Comparison of ENCODE assay signal across 28 cellular contexts in the genomic region with DNA sequence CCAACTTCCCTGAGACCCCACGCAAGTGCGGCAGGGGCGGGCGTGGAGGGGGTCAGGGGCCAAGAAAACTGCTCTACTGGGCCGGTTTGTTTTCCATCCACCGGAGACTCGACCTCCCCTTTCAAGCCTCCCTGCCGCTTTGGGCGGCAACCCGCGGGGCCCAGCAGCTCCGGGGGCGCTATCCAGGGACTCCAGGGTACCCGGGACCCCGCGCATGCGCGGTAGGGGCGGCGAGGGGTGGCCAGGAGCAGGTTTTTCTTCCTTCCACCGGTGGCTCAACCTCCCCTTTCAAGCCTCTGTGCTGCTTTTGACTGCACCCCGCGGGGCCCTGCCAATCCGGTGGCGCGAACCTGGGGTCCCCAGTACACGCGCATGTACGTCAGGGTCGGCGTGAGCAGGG.
A peak's percentile ranks its signal among the peaks of the same experiment; 100 is the strongest.
DNase-seq lines count a peak whose midpoint lies in the region; ATAC-seq, FAIRE-seq and TF ChIP-seq lines count a peak whose summit lies in the region.
"Had no signal": no experiment of that assay in that cellular context is flagged by ENCODE, and none has a peak within 500 bp of the region (broad histone marks: within the 10 kb centered on the region; RNA-seq: fewer than 3 reads in every experiment).

No MANE protein-coding gene starts in this region.

- no peak for TF ChIP-seq POLR2A in A549 (IDR thresholded peaks at IDR 0.05; ENCODE audit: low read length)

- H3K4me3 ChIP-seq in A549 (peak overlapping the region; percentile 64), LNCaP clone FGC (ENCODE audit: low read depth, low read length) (peak overlapping the region; percentile 57), PC-9 (no peak overlapping the region; the same call in 1 of the 2 replicates)
- H3K4me3 ChIP-seq: breast epithelium, left lung had no signal

- H3K9me3 ChIP-seq in A549 (no peaks in the 10 kb centered on the region), PC-9 (ENCODE audit: insufficient read depth, low read depth) (no peaks in the 10 kb centered on the region)

- H3K4me1 ChIP-seq in A549: peaks cover 42% of the 10 kb centered on the region; the same call in 2 of the 3 replicates
- H3K4me1 ChIP-seq in PC-9 (replicated peaks; ENCODE audit: insufficient read depth): no peaks in the 10 kb centered on the region
- H3K4me1 ChIP-seq: breast epithelium, left lung had no signal

- no peak overlapping the region for H2AFZ ChIP-seq in PC-9

- TF ChIP-seq EP300 in A549 (IDR thresholded peaks at IDR 0.05): no peak

- no peak for FAIRE-seq in A549 (lab: Jason Lieb, UNC)
- FAIRE-seq: colon, D721Med, islet of Langerhans had no signal

- H4K20me1 ChIP-seq in PC-9 (ENCODE audit: insufficient read depth): no peaks in the 10 kb centered on the region

- no peak for TF ChIP-seq RAD21 in A549 (conservative IDR thresholded peaks at IDR 0.05 in 1 of 2, IDR thresholded peaks at IDR 0.05 in 1 of 2)

- no peak for TF ChIP-seq CTCF in A549 (IDR thresholded peaks at IDR 0.05)
- TF ChIP-seq CTCF in C4-2B (conservative IDR thresholded peaks at IDR 0.05): no peak
- TF ChIP-seq CTCF in LNCaP clone FGC (IDR thresholded peaks at IDR 0.05; ENCODE audit: control insufficient read depth, extremely low read depth, insufficient read depth): no peak
- no peak for TF ChIP-seq CTCF in PC-9 (conservative IDR thresholded peaks at IDR 0.05)

- no peaks in the 10 kb centered on the region for H3F3A ChIP-seq in PC-9 (ENCODE audit: insufficient read depth, low read depth)

- ATAC-seq in A549: no peak
- ATAC-seq: left lung; sciatic nerve; stimulated activated effector memory CD8-positive, alpha-beta T cell treated with anti-CD3 and anti-CD28 coated beads, Interleukin-12 subunit alpha, Interleukin-12 subunit beta, amount 100 ng/mL, for 72 hours had no signal

- 9% methylated on average over 27 of the region's 31 CpGs for WGBS in A549 (ENCODE audit: missing lambda C conversion rate)

- DNase-seq in A549 (ENCODE audit: low read depth in 1 of 2, low spot score in 1 of 2) (no peak), LNCaP clone FGC (ENCODE audit: low read depth) (no peak), PC-9 (no peak), hypothalamus (lab: John Stamatoyannopoulos, UW) (no peak), NCI-H1048 (lab: John Stamatoyannopoulos, UW) (no peak), SK-N-DZ (ENCODE audit: low spot score) (no peak)
- DNase-seq: activated CD4-positive, alpha-beta memory T cell treated with anti-CD3 and anti-CD28 coated beads for 36 hours; activated CD4-positive, CD25-positive, alpha-beta regulatory T cell treated with anti-CD3 and anti-CD28 coated beads, Interleukin-2, amount 50 U/mL, for 72 hours; activated CD8-positive, alpha-beta memory T cell treated with anti-CD3 and anti-CD28 coated beads, Interleukin-2, amount 50 U/mL, for 4 hours; activated naive CD4-positive, alpha-beta T cell treated with anti-CD3 and anti-CD28 coated beads, Interleukin-2, amount 10 ng/mL, durations not matched to agents 7 days and 5 days; amniotic stem cell; effector CD4-positive, alpha-beta T cell; left lung; mesendoderm; NCI-H146; NCI-H774; SIG-M5; stimulated activated CD4-positive, alpha-beta T cell treated with anti-CD3 and anti-CD28 coated beads, Interleukin-12 subunit alpha, Interleukin-12 subunit beta, amount 100 ng/mL, for 4 hours; stimulated activated CD4-positive, alpha-beta T cell treated with anti-CD3 and anti-CD28 coated beads, Interleukin-4, amount 100 ng/mL, for 24 hours; T-helper 1 cell; trophoblast cell had no signal

- intact Hi-C loops in PC-9 (cut with micrococcal nuclease; ENCODE audit: unreplicated experiment): no loop called here

- H3K36me3 ChIP-seq in PC-9 (ENCODE audit: low read depth): no peaks in the 10 kb centered on the region
- H3K36me3 ChIP-seq: breast epithelium, left lung had no signal

- no peaks in the 10 kb centered on the region for H3K9me2 ChIP-seq in PC-9 (ENCODE audit: insufficient read depth)

- no TSS peak for BruUV-seq in PC-9 (replicated peaks; lab: Mats Ljungman, UMichigan)

- peaks cover 79% of the 10 kb centered on the region for H3K27me3 ChIP-seq in PC-9 (ENCODE audit: insufficient read depth, low read depth)
- H3K27me3 ChIP-seq: left lung had no signal

- H3K4me2 ChIP-seq in A549: peak overlapping the region; percentile 93
- H3K4me2 ChIP-seq in PC-9: peak overlapping the region; percentile 49; the same call in 1 of the 2 replicates

- no peaks in the 10 kb centered on the region for H3K79me2 ChIP-seq in PC-9 (ENCODE audit: low read depth)

- CTCF ChIA-PET in A549 (lab: Yijun Ruan, JAX) (no interaction called here), PC-9 (lab: Charles Lee) (no interaction called here)

- H3K27ac ChIP-seq in A549 (peak overlapping the region; percentile 80 to 92), C4-2B (peak overlapping the region; percentile 60), PC-9 (no peak overlapping the region)
- H3K27ac ChIP-seq: breast epithelium, left lung had no signal

- POLR2A ChIA-PET in A549 (lab: Yijun Ruan, JAX): no interaction called here
- POLR2A ChIA-PET in PC-9 (lab: Charles Lee; ENCODE audit: unreplicated experiment): no interaction called here

TF ChIP-seq in A549, 52 proteins besides CTCF, POLR2A, EP300 and RAD21:
- TF ChIP-seq ESRRA (IDR thresholded peaks at IDR 0.05; ENCODE audit: borderline replicate concordance, low read length) (no peak), TP53 (CRISPR knock-in tag; IDR thresholded peaks at IDR 0.05) (no peak), NR3C1 (IDR thresholded peaks at IDR 0.05) (no peak), POLR2AphosphoS2 (conservative IDR thresholded peaks at IDR 0.05; ENCODE audit: low read length) (no peak), ZSCAN20 (CRISPR knock-in tag; IDR thresholded peaks at IDR 0.05) (no peak), SREBF2 (IDR thresholded peaks at IDR 0.05) (no peak), JUN (IDR thresholded peaks at IDR 0.05) (no peak), RFX5 (IDR thresholded peaks at IDR 0.05) (no peak), CBX2 (IDR thresholded peaks at IDR 0.05; ENCODE audit: borderline replicate concordance, low read depth) (no peak), TFCP2L1 (CRISPR knock-in tag; IDR thresholded peaks at IDR 0.05) (no peak), HDAC2 (IDR thresholded peaks at IDR 0.05) (no peak), CHD4 (IDR thresholded peaks at IDR 0.05; ENCODE audit: borderline replicate concordance) (no peak), NPAS2 (CRISPR knock-in tag; IDR thresholded peaks at IDR 0.05; ENCODE audit: borderline replicate concordance) (no peak), MYC (IDR thresholded peaks at IDR 0.05; ENCODE audit: borderline replicate concordance, low read length) (no peak), FOXS1 (CRISPR knock-in tag; IDR thresholded peaks at IDR 0.05) (no peak), CEBPB (IDR thresholded peaks at IDR 0.05) (no peak)
- TF ChIP-seq, protein P1, sequence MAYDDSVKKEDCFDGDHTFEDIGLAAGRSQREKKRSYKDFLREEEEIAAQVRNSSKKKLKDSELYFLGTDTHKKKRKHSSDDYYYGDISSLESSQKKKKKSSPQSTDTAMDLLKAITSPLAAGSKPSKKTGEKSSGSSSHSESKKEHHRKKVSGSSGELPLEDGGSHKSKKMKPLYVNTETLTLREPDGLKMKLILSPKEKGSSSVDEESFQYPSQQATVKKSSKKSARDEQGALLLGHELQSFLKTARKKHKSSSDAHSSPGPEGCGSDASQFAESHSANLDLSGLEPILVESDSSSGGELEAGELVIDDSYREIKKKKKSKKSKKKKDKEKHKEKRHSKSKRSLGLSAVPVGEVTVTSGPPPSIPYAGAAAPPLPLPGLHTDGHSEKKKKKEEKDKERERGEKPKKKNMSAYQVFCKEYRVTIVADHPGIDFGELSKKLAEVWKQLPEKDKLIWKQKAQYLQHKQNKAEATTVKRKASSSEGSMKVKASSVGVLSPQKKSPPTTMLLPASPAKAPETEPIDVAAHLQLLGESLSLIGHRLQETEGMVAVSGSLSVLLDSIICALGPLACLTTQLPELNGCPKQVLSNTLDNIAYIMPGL (CRISPR knock-in tag; IDR thresholded peaks at IDR 0.05; ENCODE audit: borderline replicate concordance): no peak
- TF ChIP-seq, protein P2, sequence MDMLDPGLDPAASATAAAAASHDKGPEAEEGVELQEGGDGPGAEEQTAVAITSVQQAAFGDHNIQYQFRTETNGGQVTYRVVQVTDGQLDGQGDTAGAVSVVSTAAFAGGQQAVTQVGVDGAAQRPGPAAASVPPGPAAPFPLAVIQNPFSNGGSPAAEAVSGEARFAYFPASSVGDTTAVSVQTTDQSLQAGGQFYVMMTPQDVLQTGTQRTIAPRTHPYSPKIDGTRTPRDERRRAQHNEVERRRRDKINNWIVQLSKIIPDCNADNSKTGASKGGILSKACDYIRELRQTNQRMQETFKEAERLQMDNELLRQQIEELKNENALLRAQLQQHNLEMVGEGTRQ (IDR thresholded peaks at IDR 0.05): no peak
- TF ChIP-seq, protein P3, sequence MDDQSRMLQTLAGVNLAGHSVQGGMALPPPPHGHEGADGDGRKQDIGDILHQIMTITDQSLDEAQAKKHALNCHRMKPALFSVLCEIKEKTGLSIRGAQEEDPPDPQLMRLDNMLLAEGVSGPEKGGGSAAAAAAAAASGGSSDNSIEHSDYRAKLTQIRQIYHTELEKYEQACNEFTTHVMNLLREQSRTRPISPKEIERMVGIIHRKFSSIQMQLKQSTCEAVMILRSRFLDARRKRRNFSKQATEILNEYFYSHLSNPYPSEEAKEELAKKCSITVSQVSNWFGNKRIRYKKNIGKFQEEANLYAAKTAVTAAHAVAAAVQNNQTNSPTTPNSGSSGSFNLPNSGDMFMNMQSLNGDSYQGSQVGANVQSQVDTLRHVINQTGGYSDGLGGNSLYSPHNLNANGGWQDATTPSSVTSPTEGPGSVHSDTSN (IDR thresholded peaks at IDR 0.05): no peak
